ENCODE assay signal across 15 cellular contexts in the genomic region with DNA sequence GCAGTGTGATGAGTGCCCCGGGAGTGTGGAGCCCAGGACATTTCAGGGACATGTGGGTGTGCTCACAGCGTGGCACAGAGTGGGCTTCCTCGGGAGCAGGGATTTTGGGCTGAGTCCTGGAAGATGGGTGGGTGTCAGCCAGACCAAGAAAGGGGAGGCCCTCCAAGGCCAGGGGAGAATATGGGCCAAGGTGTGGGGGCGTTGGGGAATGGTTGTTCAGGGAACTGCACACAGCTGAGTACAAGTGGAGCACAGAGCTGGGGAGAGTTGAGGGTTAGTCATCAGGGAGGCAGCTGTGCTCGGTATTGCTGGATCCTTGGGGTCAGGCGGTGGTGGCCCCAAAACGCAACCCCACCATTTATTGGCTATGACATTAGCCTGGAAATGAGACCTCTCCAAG. TPM values are rescaled to one million over a fixed set of nuclear protein-coding genes. Genes with fewer than 3 reads are reported as not detected.
A peak's percentile ranks its signal among the peaks of the same experiment; 100 is the strongest.
DNase-seq lines count a peak whose midpoint lies in the region; ATAC-seq and TF ChIP-seq lines count a peak whose summit lies in the region.
"Had no signal": no experiment of that assay in that cellular context is flagged by ENCODE, and none has a peak within 500 bp of the region (broad histone marks: within the 10 kb centered on the region; RNA-seq: fewer than 3 reads in every experiment).

No MANE protein-coding gene starts in this region.

- TF ChIP-seq POLR2A in adrenal gland (IDR thresholded peaks at IDR 0.05) = no peak

- H3K4me1 Mint-ChIP-seq in T-helper 2 cell treated with Interferon-gamma antibody and Interleukin-4, amounts not matched to agents 5 μg/mL and 100 μg/mL, for 36 hours (ENCODE audit: low read depth) = peaks cover 30% of the 10 kb centered on the region
- peaks cover 88% of the 10 kb centered on the region for H3K4me1 Mint-ChIP-seq in stimulated activated effector memory CD8-positive, alpha-beta T cell treated with anti-CD3 and anti-CD28 coated beads, Interleukin-12 subunit alpha, Interleukin-12 subunit beta, amount 100 ng/mL, for 72 hours

- intact Hi-C loops in adrenal gland (cut with DNase I) = no loop called here
- intact Hi-C loops in right cardiac atrium (cut with DNase I) = no loop called here

- WGBS in adrenal gland, 4 donors = 48 to 58% (median 53%) methylated on average over 7 of the region's 7 CpGs
- 58% methylated on average over 7 of the region's 7 CpGs for WGBS in right cardiac atrium

- H3K27me3 ChIP-seq in adrenal gland (no peaks in the 10 kb centered on the region), right cardiac atrium (ENCODE audit: control insufficient read depth, insufficient read depth) (no peaks in the 10 kb centered on the region)
- H3K27me3 ChIP-seq: ovary had no signal

- H3K36me3 Mint-ChIP-seq in T-helper 2 cell treated with Interferon-gamma antibody and Interleukin-4, amounts not matched to agents 5 μg/mL and 100 μg/mL, for 36 hours (ENCODE audit: low read depth) = peaks cover 66% of the 10 kb centered on the region
- H3K36me3 Mint-ChIP-seq in stimulated activated effector memory CD8-positive, alpha-beta T cell treated with anti-CD3 and anti-CD28 coated beads, Interleukin-12 subunit alpha, Interleukin-12 subunit beta, amount 100 ng/mL, for 72 hours = peaks cover 94% of the 10 kb centered on the region

- peak overlapping the region in 4 of 5 donors; percentile 24 to 74 (median 66) for H3K27ac ChIP-seq in adrenal gland
- H3K27ac ChIP-seq in right cardiac atrium (ENCODE audit: low read length) = peak overlapping the region; percentile 92
- H3K27ac ChIP-seq: 22Rv1, KMS-11, ovary had no signal

- no peak overlapping the region for H3K4me3 ChIP-seq in adrenal gland
- no peak overlapping the region for H3K4me3 ChIP-seq in right cardiac atrium (ENCODE audit: low read length)
- H3K4me3 ChIP-seq: ovary had no signal

- no peak overlapping the region for H3K4me3 Mint-ChIP-seq in T-helper 2 cell treated with Interferon-gamma antibody and Interleukin-4, amounts not matched to agents 5 μg/mL and 100 μg/mL, for 36 hours
- H3K4me3 Mint-ChIP-seq in stimulated activated effector memory CD8-positive, alpha-beta T cell treated with anti-CD3 and anti-CD28 coated beads, Interleukin-12 subunit alpha, Interleukin-12 subunit beta, amount 100 ng/mL, for 72 hours = no peak overlapping the region

- H3K27me3 Mint-ChIP-seq in T-helper 2 cell treated with Interferon-gamma antibody and Interleukin-4, amounts not matched to agents 5 μg/mL and 100 μg/mL, for 36 hours (ENCODE audit: low read depth) = no peaks in the 10 kb centered on the region

- peaks cover 0 to 72% of the 10 kb centered on the region in 2 donors for H3K36me3 ChIP-seq in adrenal gland (replicated peaks in 1 of 2)
- H3K36me3 ChIP-seq: ovary had no signal

- DNase-seq in T-helper 2 cell treated with Interferon-gamma antibody and Interleukin-4, amounts not matched to agents 5 μg/mL and 100 μg/mL, for 36 hours (ENCODE audit: low spot score) = no peak
- DNase-seq in T-helper 2 cell (no peak), adrenal gland (no peak), right cardiac atrium (no peak), NCI-H146 treated with DMSO at 0.1 percent for 48 hours (lab: John Stamatoyannopoulos, UW; ENCODE audit: unreplicated experiment) (no peak), NK-92 (lab: John Stamatoyannopoulos, UW; ENCODE audit: unreplicated experiment) (no peak)
- DNase-seq in stimulated activated effector memory CD8-positive, alpha-beta T cell treated with anti-CD3 and anti-CD28 coated beads, Interleukin-12 subunit alpha, Interleukin-12 subunit beta, amount 100 ng/mL, for 72 hours (ENCODE audit: low spot score in 2 of 2) = no peak
- DNase-seq: activated effector memory CD4-positive, alpha-beta T cell treated with anti-CD3 and anti-CD28 coated beads, Interleukin-2, amount 50 U/mL, for 16 hours; NCI-H2081 treated with DMSO at 0.1 percent for 48 hours; ovary; stimulated activated CD4-positive, alpha-beta T cell treated with anti-CD3 and anti-CD28 coated beads, Interleukin-4, amount 100 ng/mL, for 4 hours had no signal

- H3K9me3 Mint-ChIP-seq in T-helper 2 cell treated with Interferon-gamma antibody and Interleukin-4, amounts not matched to agents 5 μg/mL and 100 μg/mL, for 36 hours = no peaks in the 10 kb centered on the region
- no peaks in the 10 kb centered on the region for H3K9me3 Mint-ChIP-seq in stimulated activated effector memory CD8-positive, alpha-beta T cell treated with anti-CD3 and anti-CD28 coated beads, Interleukin-12 subunit alpha, Interleukin-12 subunit beta, amount 100 ng/mL, for 72 hours

- ATAC-seq in right cardiac atrium (peak in 1 of 2 donors; percentile 19), HG03175 (IDR thresholded peaks at IDR 0.05; ENCODE audit: unreplicated experiment) (no peak)
- ATAC-seq in stimulated activated effector memory CD8-positive, alpha-beta T cell treated with anti-CD3 and anti-CD28 coated beads, Interleukin-12 subunit alpha, Interleukin-12 subunit beta, amount 100 ng/mL, for 72 hours = no peak
- ATAC-seq: SK-N-SH treated with all-trans-retinoic acid at 6 μM for 48 hours had no signal

- peak overlapping the region; percentile 26 for H3K27ac Mint-ChIP-seq in T-helper 2 cell treated with Interferon-gamma antibody and Interleukin-4, amounts not matched to agents 5 μg/mL and 100 μg/mL, for 36 hours
- H3K27ac Mint-ChIP-seq in stimulated activated effector memory CD8-positive, alpha-beta T cell treated with anti-CD3 and anti-CD28 coated beads, Interleukin-12 subunit alpha, Interleukin-12 subunit beta, amount 100 ng/mL, for 72 hours = peak overlapping the region; percentile 92

- no peak for TF ChIP-seq CTCF in adrenal gland (IDR thresholded peaks at IDR 0.05)

- H3K9me3 ChIP-seq in adrenal gland (replicated peaks in 1 of 3) = no peaks in the 10 kb centered on the region
- no peaks in the 10 kb centered on the region for H3K9me3 ChIP-seq in right cardiac atrium (ENCODE audit: control insufficient read depth, low read length)
- H3K9me3 ChIP-seq: ovary had no signal

- H3K4me1 ChIP-seq in adrenal gland (replicated peaks in 1 of 2) (peaks cover 33 to 50% of the 10 kb centered on the region in 2 donors), right cardiac atrium (ENCODE audit: control insufficient read depth, insufficient read depth, low read length) (peaks cover 16% of the 10 kb centered on the region)

RNA-seq across cellular contexts. Expression of gene POGK, which starts 5.5 kb away (rescaled TPM):
- 10 to 100 TPM; 11.0 to 31.1 (median 24.4) TPM for total RNA-seq in adrenal gland
- polyA plus RNA-seq in adrenal gland = 10 to 100 TPM in 1 of 3 donors, 1 to 10 TPM in 2; 7.3 to 12.9 (median 9.6) TPM
- total RNA-seq in right cardiac atrium = 10 to 100 TPM; 17.6 to 23.1 (median 20.3) TPM
- 8.6 TPM for polyA plus RNA-seq in right cardiac atrium

RNA-seq across cellular contexts. Expression of gene TADA1, which starts 31.3 kb away (rescaled TPM):
- total RNA-seq in adrenal gland (10 to 100 TPM in 7 of 8 donors, 1 to 10 TPM in 1; 9.8 to 22.3 (median 13.1) TPM), right cardiac atrium (10 to 100 TPM in 3 of 4 donors, 1 to 10 TPM in 1; 9.9 to 10.7 (median 10.4) TPM)
- polyA plus RNA-seq in adrenal gland (10 to 100 TPM in 1 of 3 donors, 1 to 10 TPM in 2; 5.8 to 23.1 (median 6.2) TPM), right cardiac atrium (8.1 TPM)
